ENCODE assay signal across 1 cellular context in genomic region chr4:140020457-140021361, GRCh38.
TF ChIP-seq lines count a peak whose summit lies in the region.

No MANE protein-coding gene starts in this region.

TF ChIP-seq in liver, 16 proteins besides CTCF, POLR2A, EP300 and RAD21 (continued from another document):
- TF ChIP-seq SP1 (IDR thresholded peaks at IDR 0.05) (peak; percentile 11), HNF4G (IDR thresholded peaks at IDR 0.05) (no peak), FOXA2 (IDR thresholded peaks at IDR 0.05) (no peak)
TF ChIP-seq in liver: peak in this region for 4.
